8 cellular contexts compared by ENCODE assay signal in genomic region chr19:52897149-52897935, GRCh38. TPM values are rescaled to one million over a fixed set of nuclear protein-coding genes. Genes with fewer than 3 reads are reported as not detected.
A peak's percentile ranks its signal among the peaks of the same experiment; 100 is the strongest.
DNase-seq lines count a peak whose midpoint lies in the region; ATAC-seq and TF ChIP-seq lines count a peak whose summit lies in the region.

Gene ZNF320, minus strand, starts transcription at chr19:52897635. Its CDS starts 7,380 bp downstream, at chr19:52890255.

- peak; percentile 51 for TF ChIP-seq POLR2A in GM15510 (IDR thresholded peaks at IDR 0.05; ENCODE audit: borderline replicate concordance, extremely low read depth, insufficient read length)

- ATAC-seq in HG02884 (IDR thresholded peaks at IDR 0.05; ENCODE audit: unreplicated experiment) = peak; percentile 95
- ATAC-seq in activated CD4-positive, CD25-positive, alpha-beta regulatory T cell treated with anti-CD3 and anti-CD28 coated beads, Interleukin-2, amount 50 U/mL, for 24 hours = peak; percentile 100

- H3K36me3 ChIP-seq in kidney epithelial cell (ENCODE audit: control insufficient read depth, insufficient read depth, low read length) = no peaks in the 10 kb centered on the region

- no peaks in the 10 kb centered on the region for H3K27me3 ChIP-seq in kidney epithelial cell (ENCODE audit: control insufficient read depth, insufficient read depth, low read length)

- H3K4me3 ChIP-seq in kidney epithelial cell (ENCODE audit: low read depth, low read length) = peak within 1 kb of the TSS; percentile 49

- DNase-seq in NCI-H2081 (lab: John Stamatoyannopoulos, UW) = peak; percentile 82 to 89
- peak; percentile 92 for DNase-seq in cerebellar cortex (ENCODE audit: low spot score)
- peak; percentile 72 for DNase-seq in kidney epithelial cell (ENCODE audit: low read depth)
- peak; percentile 72 to 77 for DNase-seq in stimulated activated CD4-positive, alpha-beta T cell treated with anti-CD3 and anti-CD28 coated beads, Interleukin-1b, Interleukin-23, amount 100 ng/mL, for 1 hour (ENCODE audit: low read depth in 2 of 2)
- no peak for DNase-seq in SIG-M5 treated with dmso at 0.1 percent for 504 hours (lab: John Stamatoyannopoulos, UW; ENCODE audit: unreplicated experiment)

- TF ChIP-seq CTCF in kidney epithelial cell (IDR thresholded peaks at IDR 0.05; ENCODE audit: insufficient read depth, low read length, poor library complexity, severe bottlenecking) = no peak

RNA-seq across cellular contexts. Expression of gene ZNF320, which starts in this region (rescaled TPM):
- total RNA-seq in kidney epithelial cell = 16.9 and 24.2 TPM in 2 replicates
